ENCODE assay signal across 9 cellular contexts in genomic region chr3:42031808-42032475, GRCh38. TPM values are rescaled to one million over a fixed set of nuclear protein-coding genes. Genes with fewer than 3 reads are reported as not detected.
DNase-seq lines count a peak whose midpoint lies in the region; ATAC-seq and TF ChIP-seq lines count a peak whose summit lies in the region.
"Had no signal": no experiment of that assay in that cellular context is flagged by ENCODE, and none has a peak within 500 bp of the region (broad histone marks: within the 10 kb centered on the region; RNA-seq: fewer than 3 reads in every experiment).

No MANE protein-coding gene starts in this region.

- no peak for TF ChIP-seq POLR2A in upper lobe of left lung (IDR thresholded peaks at IDR 0.05)

- no peaks in the 10 kb centered on the region for H3K27me3 ChIP-seq in upper lobe of left lung

- DNase-seq in NCI-H2227 treated with DMSO at 0.1 percent for 48 hours (lab: John Stamatoyannopoulos, UW) (peak; percentile 33), NCI-H2227 (lab: John Stamatoyannopoulos, UW; ENCODE audit: unreplicated experiment) (no peak), choroid plexus epithelial cell (ENCODE audit: low read depth) (peak; percentile 69), medulla oblongata (ENCODE audit: extremely low spot score) (peak; percentile 65), upper lobe of left lung (peak in 1 of 2 donors; percentile 39), NCI-H2196 treated with DMSO at 0.1 percent for 48 hours (lab: John Stamatoyannopoulos, UW; ENCODE audit: unreplicated experiment) (no peak)
- no peak for DNase-seq in activated CD4-positive, CD25-positive, alpha-beta regulatory T cell treated with anti-CD3 and anti-CD28 coated beads, Interleukin-2, amount 50 U/mL, for 72 hours
- DNase-seq: PC-9 had no signal

- peaks cover 0 to 6% (median 2%) of the 10 kb centered on the region in 4 donors for H3K36me3 ChIP-seq in upper lobe of left lung

- TF ChIP-seq CTCF in choroid plexus epithelial cell (conservative IDR thresholded peaks at IDR 0.05; ENCODE audit: low read depth, low read length) (no peak), upper lobe of left lung (IDR thresholded peaks at IDR 0.05) (no peak)

- H3K4me3 ChIP-seq in choroid plexus epithelial cell (ENCODE audit: low read depth, low read length) (no peak overlapping the region), upper lobe of left lung (no peak overlapping the region)
- H3K4me3 ChIP-seq: PC-9 had no signal

- no peak for TF ChIP-seq EP300 in upper lobe of left lung (IDR thresholded peaks at IDR 0.05)

- H3K9me3 ChIP-seq in upper lobe of left lung, result no peaks in the 10 kb centered on the region

- H3K4me1 ChIP-seq in upper lobe of left lung, result peaks cover 44 to 55% (median 51%) of the 10 kb centered on the region in 4 donors

- ATAC-seq in upper lobe of left lung (ENCODE audit: low FRiP score in 2 of 2) (peak; percentile 28 to 67), HG02981 (IDR thresholded peaks at IDR 0.05; ENCODE audit: unreplicated experiment) (no peak)

- 25 to 45% methylated on average over 8 of the region's 8 CpGs for whole genome bisulfite sequencing in upper lobe of left lung, 2 donors

- peak overlapping the region; percentile 71 to 76 (median 72) for H3K27ac ChIP-seq in upper lobe of left lung
- H3K27ac ChIP-seq: PC-9 had no signal

RNA-seq across cellular contexts. Expression of gene TRAK1, which starts 59.2 kb away (rescaled TPM):
- total RNA-seq in upper lobe of left lung, result 100 to 1,000 TPM in 1 of 6 donors, 10 to 100 TPM in 5; 46.7 to 107 (median 74.7) TPM

Comparison
In these comparisons a context has a peak if more than half of its experiments do, and no peak if none do; other contexts are left out.
1. DNase-seq: peak in NCI-H2227 treated with DMSO at 0.1 percent for 48 hours (single experiment), choroid plexus epithelial cell (single experiment) and medulla oblongata (single experiment); none in NCI-H2227 (single experiment), NCI-H2196 treated with DMSO at 0.1 percent for 48 hours (single experiment) and activated CD4-positive, CD25-positive, alpha-beta regulatory T cell treated with anti-CD3 and anti-CD28 coated beads, Interleukin-2, amount 50 U/mL, for 72 hours (single experiment).